ENCODE assay signal across 8 cellular contexts in genomic region chr12:114668151-114668891, GRCh38. TPM values are rescaled to one million over a fixed set of nuclear protein-coding genes. Genes with fewer than 3 reads are reported as not detected.
DNase-seq lines count a peak whose midpoint lies in the region; ATAC-seq and TF ChIP-seq lines count a peak whose summit lies in the region.

No MANE protein-coding gene starts in this region.

- intact Hi-C loops in tibial artery (cut with DNase I; ENCODE audit: low total_unique reads): no loop called here

- H3K27me3 Mint-ChIP-seq in endodermal cell (ENCODE audit: insufficient read depth): peaks cover 92% of the 10 kb centered on the region

- no peaks in the 10 kb centered on the region for H3K9me3 Mint-ChIP-seq in endodermal cell

- H3K36me3 Mint-ChIP-seq in endodermal cell (ENCODE audit: low read depth): peaks cover 23% of the 10 kb centered on the region

- no peaks in the 10 kb centered on the region for H3K9me3 ChIP-seq in NT2/D1 (ENCODE audit: insufficient read depth, low read length)
- H3K9me3 ChIP-seq in endodermal cell (ENCODE audit: control insufficient read depth, low read length): no peaks in the 10 kb centered on the region
- no peaks in the 10 kb centered on the region for H3K9me3 ChIP-seq in tibial artery

- H3K9ac ChIP-seq in NT2/D1 (ENCODE audit: insufficient read length, low read depth): peak overlapping the region; percentile 46
- no peak overlapping the region for H3K9ac ChIP-seq in endodermal cell (ENCODE audit: extremely low read depth, low read length, poor library complexity, severe bottlenecking)

- peak in 9 of 14 donors; percentile 1 to 49 (median 11) for DNase-seq in C1 segment of cervical spinal cord (lab: John Stamatoyannopoulos, UW)
- peak; percentile 92 for DNase-seq in H7
- no peak for DNase-seq in NT2/D1 (ENCODE audit: low read depth, low spot score)
- peak; percentile 97 for DNase-seq in endodermal cell
- DNase-seq in lung microvascular endothelial cell (ENCODE audit: low read depth in 2 of 2): peak; percentile 42 to 85
- DNase-seq in tibial artery: peak in 1 of 2 donors; percentile 64

- H3K4me1 ChIP-seq in NT2/D1 (ENCODE audit: insufficient read depth, insufficient read length) (peaks cover 8% of the 10 kb centered on the region), endodermal cell (ENCODE audit: control insufficient read depth, insufficient read depth, low read length) (peaks cover 12% of the 10 kb centered on the region), tibial artery (peaks cover 0 to 16% (median 5%) of the 10 kb centered on the region in 4 donors)

- H3K4me1 Mint-ChIP-seq in endodermal cell: peaks cover 55% of the 10 kb centered on the region

- H3K4me3 ChIP-seq in H7 (ENCODE audit: insufficient read depth, low read depth, low read length) (peak overlapping the region; percentile 15), NT2/D1 (ENCODE audit: insufficient read length, low read depth) (peak overlapping the region; percentile 36), endodermal cell (ENCODE audit: low read length) (peak overlapping the region; percentile 76), tibial artery (peak overlapping the region; percentile 29 to 48)

- no peaks in the 10 kb centered on the region for H3K36me3 ChIP-seq in H7 (replicated peaks; ENCODE audit: control insufficient read depth, insufficient read depth, low read length)
- peaks cover 5% of the 10 kb centered on the region for H3K36me3 ChIP-seq in NT2/D1 (ENCODE audit: insufficient read depth, insufficient read length, low read length)
- peaks cover 2% of the 10 kb centered on the region for H3K36me3 ChIP-seq in endodermal cell (ENCODE audit: control insufficient read depth, insufficient read depth, low read length)
- peaks cover 0 to 21% (median 0%) of the 10 kb centered on the region in 3 donors for H3K36me3 ChIP-seq in tibial artery

- peak overlapping the region; percentile 94 for H3K27ac Mint-ChIP-seq in endodermal cell

- no peak for ATAC-seq in HG03095 (IDR thresholded peaks at IDR 0.05; ENCODE audit: unreplicated experiment)
- no peak for ATAC-seq in HG02970 (IDR thresholded peaks at IDR 0.05; ENCODE audit: low FRiP score, unreplicated experiment)

- TF ChIP-seq CTCF in endodermal cell (conservative IDR thresholded peaks at IDR 0.05) (peak; percentile 73), tibial artery (IDR thresholded peaks at IDR 0.05) (peak; percentile 59 to 70)

- peak overlapping the region; percentile 61 for H3K4me3 Mint-ChIP-seq in endodermal cell

- H3K27me3 ChIP-seq in H7 (ENCODE audit: control insufficient read depth, insufficient read depth, low read length): peaks cover 95% of the 10 kb centered on the region
- H3K27me3 ChIP-seq in NT2/D1 (ENCODE audit: insufficient read depth, insufficient read length): peaks cover 89% of the 10 kb centered on the region
- H3K27me3 ChIP-seq in endodermal cell (ENCODE audit: control insufficient read depth, insufficient read depth, low read length, poor library complexity, severe bottlenecking): peaks cover 89% of the 10 kb centered on the region
- H3K27me3 ChIP-seq in tibial artery: peaks cover 0 to 47% of the 10 kb centered on the region in 2 donors

- H3K27ac ChIP-seq in endodermal cell (ENCODE audit: low read depth, low read length) (no peak overlapping the region), tibial artery (no peak overlapping the region)

- WGBS in endodermal cell (ENCODE audit: insufficient coverage in 1 of 2, insufficient read length in 1 of 2), 2 experiments: 0 to 2% methylated on average over 12 to 43 of the region's 46 CpGs

RNA-seq across cellular contexts. Expression of gene TBX3, which starts 15.7 kb away (rescaled TPM):
- 0.30 and 0.94 TPM in 2 replicates for total RNA-seq in H7 (2014; rRNA removed; shearing (Covaris generic))
- 10 to 100 TPM; 80.8 to 88.1 TPM for total RNA-seq in endodermal cell
- 5.5 TPM for polyA plus RNA-seq in endodermal cell (2013, experiment 1 of 2)
- 5.9 TPM for polyA plus RNA-seq in endodermal cell (2013, experiment 2 of 2)
- total RNA-seq in lung microvascular endothelial cell: 0.44 and 0.99 TPM in 2 replicates

Comparison
In these comparisons a context has a peak if more than half of its experiments do, and no peak if none do; other contexts are left out.
1. H3K4me3 ChIP-seq: peak in every context shown above with its lines; median percentile 76 in endodermal cell; 38 in tibial artery; 36 in NT2/D1; 15 in H7.
2. RNA of gene TBX3, which starts 15.7 kb away (total RNA-seq): 80.8 to 88.1 TPM in endodermal cell; 0.44 to 0.99 TPM in lung microvascular endothelial cell and 0.30 to 0.94 TPM in H7; every median in the first group is over 10 times any median in the second.